Comparison of ENCODE assay signal across 15 cellular contexts in the genomic region with DNA sequence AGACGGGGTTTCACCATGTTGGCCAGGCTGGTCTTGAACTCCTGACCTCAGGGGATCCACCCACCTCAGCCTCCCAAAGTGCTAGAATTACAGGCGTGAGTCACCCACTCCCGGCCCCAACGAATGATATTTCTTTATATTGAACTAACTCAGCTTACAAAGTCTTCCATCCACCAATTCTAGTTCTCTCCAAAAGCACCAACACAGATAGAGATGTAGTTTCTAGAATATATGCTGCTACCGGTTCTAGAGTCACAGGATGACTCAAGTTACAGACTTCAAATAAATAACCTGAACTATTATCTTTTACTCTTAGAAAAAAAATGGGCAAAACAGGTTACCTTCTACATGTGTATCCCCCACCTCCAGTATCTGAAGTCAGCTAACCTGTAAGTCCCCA.
"Had no signal": no experiment of that assay in that cellular context is flagged by ENCODE, and none has a peak within 500 bp of the region (broad histone marks: within the 10 kb centered on the region; RNA-seq: fewer than 3 reads in every experiment).

No MANE protein-coding gene starts in this region.

- H3K9me3 Mint-ChIP-seq: effector memory CD8-positive, alpha-beta T cell; stimulated activated effector memory CD8-positive, alpha-beta T cell treated with anti-CD3 and anti-CD28 coated beads, Interleukin-12 subunit alpha, Interleukin-12 subunit beta, amount 100 ng/mL, for 72 hours had no signal

- DNase-seq: cortex of kidney; effector memory CD8-positive, alpha-beta T cell; hypothalamus; stimulated activated CD4-positive, alpha-beta T cell treated with anti-CD3 and anti-CD28 coated beads, Interleukin-12 subunit alpha, Interleukin-12 subunit beta, amount 100 ng/mL, for 4 hours; stimulated activated CD4-positive, alpha-beta T cell treated with anti-CD3 and anti-CD28 coated beads, Interleukin-1b, Interleukin-23, amount 100 ng/mL, for 48 hours; stimulated activated CD4-positive, alpha-beta T cell treated with anti-CD3 and anti-CD28 coated beads, Interleukin-4, amount 100 ng/mL, for 24 hours; stimulated activated naive CD4-positive, alpha-beta T cell treated with Interleukin-2 at 50 U/mL for 16 hours; stomach; thyroid gland; trophoblast cell had no signal

- H3K27ac Mint-ChIP-seq: effector memory CD8-positive, alpha-beta T cell; memory B cell; nephron; neural progenitor cell; stimulated activated effector memory CD8-positive, alpha-beta T cell treated with anti-CD3 and anti-CD28 coated beads, Interleukin-12 subunit alpha, Interleukin-12 subunit beta, amount 100 ng/mL, for 72 hours had no signal

- ATAC-seq: effector memory CD8-positive, alpha-beta T cell; sciatic nerve; stimulated activated effector memory CD8-positive, alpha-beta T cell treated with anti-CD3 and anti-CD28 coated beads, Interleukin-12 subunit alpha, Interleukin-12 subunit beta, amount 100 ng/mL, for 72 hours had no signal

- H3K4me1 Mint-ChIP-seq: nephron had no signal

- H3K4me3 Mint-ChIP-seq: effector memory CD8-positive, alpha-beta T cell; memory B cell; nephron; neural progenitor cell; stimulated activated effector memory CD8-positive, alpha-beta T cell treated with anti-CD3 and anti-CD28 coated beads, Interleukin-12 subunit alpha, Interleukin-12 subunit beta, amount 100 ng/mL, for 72 hours had no signal

- H3K27me3 Mint-ChIP-seq: effector memory CD8-positive, alpha-beta T cell; memory B cell had no signal
